31 cellular contexts compared by ENCODE assay signal in genomic region chr3:68059628-68060027, GRCh38.
A peak's percentile ranks its signal among the peaks of the same experiment; 100 is the strongest.
DNase-seq lines count a peak whose midpoint lies in the region; ATAC-seq, FAIRE-seq and TF ChIP-seq lines count a peak whose summit lies in the region.
"Had no signal": no experiment of that assay in that cellular context is flagged by ENCODE, and none has a peak within 500 bp of the region (broad histone marks: within the 10 kb centered on the region; RNA-seq: fewer than 3 reads in every experiment).

No MANE protein-coding gene starts in this region.

- intact Hi-C loops in right lobe of liver (cut with DNase I): no loop called here
- intact Hi-C loops in HepG2 (cut with micrococcal nuclease; ENCODE audit: unreplicated experiment): no loop called here
- intact Hi-C loops in lower lobe of right lung (cut with DNase I): no loop called here

- WGBS in right lobe of liver (ENCODE audit: insufficient coverage, low coverage, low lambda C conversion rate, missing lambda C conversion rate): 55% methylated on average over 2 of the region's 2 CpGs
- WGBS in HepG2 (ENCODE audit: low lambda C conversion rate): 12% methylated on average over 2 of the region's 2 CpGs

- no peak for DNase-seq in right lobe of liver
- no peak for DNase-seq in HepG2 (ENCODE audit: low spot score)
- peak; percentile 52 for DNase-seq in epithelial cell of proximal tubule (ENCODE audit: low read depth)
- no peak for DNase-seq in lower lobe of right lung
- DNase-seq in NCI-H2029 (lab: John Stamatoyannopoulos, UW): no peak
- no peak for DNase-seq in germinal center (ENCODE audit: low spot score)
- DNase-seq in SKM-1 (lab: John Stamatoyannopoulos, UW; ENCODE audit: unreplicated experiment): no peak
- DNase-seq: activated CD4-positive, alpha-beta T cell treated with anti-CD3 and anti-CD28 coated beads, Interleukin-2, amount 10 ng/mL, durations not matched to agents 24 days and 14 days; activated gamma-delta T cell treated with Interleukin-2 at 50 U/mL for 16 hours; activated T-cell treated with anti-CD3 and anti-CD28 coated beads, Interleukin-2, amount 50 U/mL, for 1 hour; AML-193; caudate nucleus; CD8-positive, alpha-beta memory T cell; DMS79; IMR-90; mammary epithelial cell; MV-4-11; NCI-H1436; NCI-H82; right cardiac atrium; stimulated activated naive CD8-positive, alpha-beta T cell treated with anti-CD3 and anti-CD28 coated beads, Interleukin-15, amount 100 ng/mL, for 72 hours; T-cell; uterus; WERI-Rb-1 had no signal

- ATAC-seq in right lobe of liver (peak in 3 of 4 donors; percentile 22 to 95 (median 36)), HepG2 (no peak), lower lobe of right lung (peak; percentile 9 to 21), GM19463 (IDR thresholded peaks at IDR 0.05; ENCODE audit: unreplicated experiment) (no peak)
- ATAC-seq: HCT116; right cardiac atrium; stimulated activated naive CD8-positive, alpha-beta T cell treated with anti-CD3 and anti-CD28 coated beads, Interleukin-15, amount 100 ng/mL, for 72 hours; T-cell had no signal

- no peak for TF ChIP-seq RAD21 in HepG2 (CRISPR knock-in tag; IDR thresholded peaks at IDR 0.05)

- FAIRE-seq in HepG2 (lab: Jason Lieb, UNC): no peak
- FAIRE-seq: A204.1, G401.6 had no signal

- no peak overlapping the region for H3K4me2 ChIP-seq in HepG2 (ENCODE audit: low read depth, low read length)
- H3K4me2 ChIP-seq: neural progenitor cell had no signal

- CTCF ChIA-PET in HepG2 (lab: Yijun Ruan, JAX; ENCODE audit: low intra/inter-chr PET ratio, low total read pairs): no interaction called here

- H2AFZ ChIP-seq in HepG2 (ENCODE audit: low read length): no peak overlapping the region
- H2AFZ ChIP-seq: neural progenitor cell, parathyroid adenoma had no signal

- in situ Hi-C loops in HepG2 (cut with HindIII; ENCODE audit: extremely low pct_ligation_motif_present, low pct_unique_long_range_greater_than_20kb): no loop called here

- H3K27me3 ChIP-seq in right lobe of liver (no peaks in the 10 kb centered on the region), HepG2 (ENCODE audit: control insufficient read depth in 1 of 2, insufficient read depth in 2 of 2, low read length in 2 of 2) (no peaks in the 10 kb centered on the region), lower lobe of right lung (ENCODE audit: low read depth) (no peaks in the 10 kb centered on the region)
- H3K27me3 ChIP-seq: neural progenitor cell, SJSA1, uterus had no signal

- H4K20me1 ChIP-seq in HepG2 (ENCODE audit: insufficient read depth, low read length): no peaks in the 10 kb centered on the region

- H3K79me2 ChIP-seq in HepG2 (ENCODE audit: insufficient read depth, low read length): no peaks in the 10 kb centered on the region
- H3K79me2 ChIP-seq: parathyroid adenoma had no signal

- H3K4me3 ChIP-seq in right lobe of liver (no peak overlapping the region), HepG2 (replicated peaks in 1 of 3; ENCODE audit: insufficient read depth in 1 of 3, low read depth in 2 of 3, low read length in 3 of 3) (no peak overlapping the region), epithelial cell of proximal tubule (ENCODE audit: low read depth, low read length) (no peak overlapping the region), lower lobe of right lung (no peak overlapping the region)
- H3K4me3 ChIP-seq: neural progenitor cell, SJSA1, uterus had no signal

- BruUV-seq in HepG2 (replicated peaks; lab: Mats Ljungman, UMichigan): no TSS peak

- H3K36me3 ChIP-seq in right lobe of liver (no peaks in the 10 kb centered on the region), HepG2 (replicated peaks in 1 of 2; ENCODE audit: control insufficient read depth in 1 of 2, insufficient read depth in 2 of 2, low read length in 2 of 2) (no peaks in the 10 kb centered on the region), lower lobe of right lung (no peaks in the 10 kb centered on the region)
- H3K36me3 ChIP-seq: neural progenitor cell, SJSA1, uterus, WERI-Rb-1 had no signal

- H3K4me1 ChIP-seq in right lobe of liver (peaks cover 0 to 6% (median 0%) of the 10 kb centered on the region in 4 donors), HepG2 (ENCODE audit: insufficient read depth, low read length) (no peaks in the 10 kb centered on the region), lower lobe of right lung (no peaks in the 10 kb centered on the region)
- H3K4me1 ChIP-seq: neural progenitor cell, parathyroid adenoma, SJSA1, uterus had no signal

- H3K27ac ChIP-seq in right lobe of liver (no peak overlapping the region), HepG2 (ENCODE audit: extremely low read length, insufficient read depth, low read length) (no peak overlapping the region), lower lobe of right lung (no peak overlapping the region)
- H3K27ac ChIP-seq: neural progenitor cell, parathyroid adenoma, SJSA1, uterus, WERI-Rb-1 had no signal

- TF ChIP-seq EP300 in HepG2 (IDR thresholded peaks at IDR 0.05; ENCODE audit: low read depth in 2 of 2, low read length in 2 of 2): no peak
- TF ChIP-seq EP300 in HepG2 (CRISPR knock-in tag; IDR thresholded peaks at IDR 0.05; ENCODE audit: borderline replicate concordance): no peak

- no peaks in the 10 kb centered on the region for H3K9me3 ChIP-seq in right lobe of liver
- H3K9me3 ChIP-seq in HepG2 (ENCODE audit: low read length): no peaks in the 10 kb centered on the region
- no peaks in the 10 kb centered on the region for H3K9me3 ChIP-seq in lower lobe of right lung
- H3K9me3 ChIP-seq: SJSA1, uterus had no signal

- TF ChIP-seq CTCF in right lobe of liver (IDR thresholded peaks at IDR 0.05): no peak
- no peak for TF ChIP-seq CTCF in HepG2 (CRISPR knock-in tag; IDR thresholded peaks at IDR 0.05)
- no peak for TF ChIP-seq CTCF in epithelial cell of proximal tubule (conservative IDR thresholded peaks at IDR 0.05; ENCODE audit: low read depth, low read length)
- TF ChIP-seq CTCF in lower lobe of right lung (IDR thresholded peaks at IDR 0.05): no peak

- TF ChIP-seq POLR2A in right lobe of liver (IDR thresholded peaks at IDR 0.05) (no peak), HepG2 (IDR thresholded peaks at IDR 0.05; ENCODE audit: insufficient read depth in 1 of 2, low read depth in 2 of 2, low read length in 2 of 2) (no peak)

- POLR2A ChIA-PET in HepG2 (lab: Yijun Ruan, JAX): no interaction called here

- no peak overlapping the region for H3K9ac ChIP-seq in HepG2 (ENCODE audit: insufficient read depth, low read depth, low read length)
- H3K9ac ChIP-seq: neural progenitor cell, parathyroid adenoma had no signal

TF ChIP-seq in HepG2, 621 proteins besides CTCF, POLR2A, EP300 and RAD21:
- TF ChIP-seq NFIB (CRISPR knock-in tag; IDR thresholded peaks at IDR 0.05; ENCODE audit: borderline replicate concordance): no peak
- no peak for TF ChIP-seq HMG20B (CRISPR knock-in tag; conservative IDR thresholded peaks at IDR 0.05)
- no peak for TF ChIP-seq SRSF9 (IDR thresholded peaks at IDR 0.05; ENCODE audit: borderline replicate concordance, insufficient read depth, low read depth, low read length, poor library complexity, severe bottlenecking)

Comparison
In these comparisons a context has a peak if more than half of its experiments do, and no peak if none do; other contexts are left out.
1. ATAC-seq: peak in right lobe of liver (3 of 4) and lower lobe of right lung (2 of 2); none in HepG2 (single experiment) and GM19463 (single experiment).